Comparison of ENCODE assay signal across 8 cellular contexts in the genomic region with DNA sequence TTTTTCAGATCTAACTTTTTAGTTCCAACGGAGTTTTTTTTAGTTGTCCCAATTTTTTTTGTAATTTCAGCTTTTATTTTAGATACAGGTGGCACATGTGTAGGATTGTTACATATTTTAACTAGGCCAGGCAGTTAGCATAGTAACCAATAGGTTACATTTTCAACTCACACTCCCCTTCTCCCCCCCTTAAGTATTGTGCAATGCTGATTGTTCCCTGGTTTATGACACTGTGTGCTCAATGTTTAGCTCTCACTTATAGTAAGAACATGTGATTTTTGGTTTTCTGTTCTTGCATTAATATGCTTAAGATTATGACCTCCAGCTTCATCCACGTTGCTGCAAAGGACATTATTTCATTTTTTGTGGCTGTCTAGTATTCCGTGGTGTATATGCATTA.
"Had no signal": no experiment of that assay in that cellular context is flagged by ENCODE, and none has a peak within 500 bp of the region (broad histone marks: within the 10 kb centered on the region; RNA-seq: fewer than 3 reads in every experiment).

No MANE protein-coding gene starts in this region.

- H3K4me1 ChIP-seq: HAP-1 had no signal

- H3K4me1 Mint-ChIP-seq: GM23338 had no signal

- H3K36me3 ChIP-seq: HAP-1 had no signal

- H3K4me2 ChIP-seq: GM23338 had no signal

- DNase-seq: H7, HFFc6, Kasumi-1, KG1 had no signal

- H2AFZ ChIP-seq: GM23338 had no signal

- FAIRE-seq: HepG2 had no signal

- H3K27ac Mint-ChIP-seq: GM23338, HFFc6 had no signal

- H3K4me3 Mint-ChIP-seq: GM23338, HFFc6 had no signal

- H3K9me3 ChIP-seq: HAP-1 had no signal

- H3K4me3 ChIP-seq: GM23338, HAP-1 had no signal

- H3K9me3 Mint-ChIP-seq: GM23338 had no signal

- ATAC-seq: GM23338, HCT116, HepG2 had no signal
